9 cellular contexts compared by ENCODE assay signal in genomic region chr2:237726401-237726830, GRCh38.
DNase-seq lines count a peak whose midpoint lies in the region; ATAC-seq and TF ChIP-seq lines count a peak whose summit lies in the region.
"Had no signal": no experiment of that assay in that cellular context is flagged by ENCODE, and none has a peak within 500 bp of the region (broad histone marks: within the 10 kb centered on the region; RNA-seq: fewer than 3 reads in every experiment).

No MANE protein-coding gene starts in this region.

- TF ChIP-seq CTCF in natural killer cell (IDR thresholded peaks at IDR 0.05) = no peak

- H3K27me3 ChIP-seq in CD4-positive, alpha-beta memory T cell (ENCODE audit: insufficient read depth, low read length) = no peaks in the 10 kb centered on the region
- no peaks in the 10 kb centered on the region for H3K27me3 ChIP-seq in neuronal stem cell (ENCODE audit: control insufficient read depth in 3 of 3, insufficient read depth in 3 of 3, low read depth in 1 of 3, low read length in 3 of 3)

- no peaks in the 10 kb centered on the region for H3K36me3 Mint-ChIP-seq in natural killer cell
- peaks cover 11 to 59% of the 10 kb centered on the region in 2 donors for H3K36me3 Mint-ChIP-seq in CD4-positive, alpha-beta memory T cell

- H3K23ac ChIP-seq in neuronal stem cell (ENCODE audit: low read depth, low read length, poor library complexity) = no peak overlapping the region

- H3K4me1 ChIP-seq in CD4-positive, alpha-beta memory T cell (ENCODE audit: insufficient read depth, low read length) = peaks cover 57% of the 10 kb centered on the region
- peaks cover 3 to 4% of the 10 kb centered on the region in 2 donors for H3K4me1 ChIP-seq in neuronal stem cell (ENCODE audit: control insufficient read depth in 2 of 2, insufficient read depth in 1 of 2, low read depth in 1 of 2, low read length in 2 of 2)

- peaks cover 7% of the 10 kb centered on the region for H3K36me3 ChIP-seq in CD4-positive, alpha-beta memory T cell (ENCODE audit: insufficient read depth, low read length)
- peaks cover 0 to 5% of the 10 kb centered on the region in 2 donors for H3K36me3 ChIP-seq in neuronal stem cell (replicated peaks in 1 of 2; ENCODE audit: control insufficient read depth in 2 of 2, insufficient read depth in 2 of 2, low read length in 2 of 2)

- no peak overlapping the region for H2BK5ac ChIP-seq in neuronal stem cell (ENCODE audit: low read length)

- CTCF ChIA-PET in CD4-positive, alpha-beta memory T cell (lab: Charles Lee; ENCODE audit: partially characterized antibody) = interaction anchor here (11.9 to 13.6 kb wide), 2 partner anchors 19 to 54 kb away, joined by 97 to 135 read pairs; no protein-coding TSS in a partner anchor

- no peak overlapping the region for H4K8ac ChIP-seq in neuronal stem cell (ENCODE audit: low read depth, low read length)

- no peak overlapping the region for H2AK5ac ChIP-seq in neuronal stem cell (ENCODE audit: low read depth, low read length)

- peak; percentile 99 for DNase-seq in DMS153 (lab: John Stamatoyannopoulos, UW)
- peak; percentile 95 for DNase-seq in NCI-H345 treated with DMSO at 0.1 percent for 48 hours (lab: John Stamatoyannopoulos, UW; ENCODE audit: unreplicated experiment)
- no peak for DNase-seq in epithelial cell of prostate (ENCODE audit: low read depth, low spot score)
- no peak for DNase-seq in natural killer cell
- no peak for DNase-seq in CD4-positive, alpha-beta memory T cell
- no peak for DNase-seq in activated CD4-positive, alpha-beta T cell treated with anti-CD3 and anti-CD28 coated beads for 4 hours
- DNase-seq in neuronal stem cell (ENCODE audit: low spot score) = no peak

- no peak overlapping the region for H3K14ac ChIP-seq in neuronal stem cell (ENCODE audit: low read length)

- no peaks in the 10 kb centered on the region for H3K9me3 Mint-ChIP-seq in natural killer cell
- H3K9me3 Mint-ChIP-seq in CD4-positive, alpha-beta memory T cell = no peaks in the 10 kb centered on the region
- H3K9me3 Mint-ChIP-seq: neural crest cell had no signal

- no peak overlapping the region for H3K4me3 ChIP-seq in CD4-positive, alpha-beta memory T cell (ENCODE audit: low read length in 2 of 2)
- no peak overlapping the region for H3K4me3 ChIP-seq in neuronal stem cell (ENCODE audit: low read length in 2 of 2)

- H3K4me1 Mint-ChIP-seq in natural killer cell = peaks cover 64 to 66% of the 10 kb centered on the region in 2 donors
- H3K4me1 Mint-ChIP-seq in CD4-positive, alpha-beta memory T cell = peaks cover 55 to 94% (median 72%) of the 10 kb centered on the region in 4 donors

- H2AFZ ChIP-seq in neuronal stem cell (ENCODE audit: low read length) = no peak overlapping the region

- H3K27me3 Mint-ChIP-seq in natural killer cell (ENCODE audit: low read depth in 2 of 2) = no peaks in the 10 kb centered on the region
- H3K27me3 Mint-ChIP-seq in CD4-positive, alpha-beta memory T cell = no peaks in the 10 kb centered on the region

- no peak overlapping the region for H2BK120ac ChIP-seq in neuronal stem cell (ENCODE audit: low read depth, low read length)

- no peaks in the 10 kb centered on the region for H3K9me3 ChIP-seq in CD4-positive, alpha-beta memory T cell (ENCODE audit: control insufficient read depth in 1 of 2, low read length in 2 of 2)
- no peaks in the 10 kb centered on the region for H3K9me3 ChIP-seq in neuronal stem cell (replicated peaks in 1 of 2; ENCODE audit: control insufficient read depth in 2 of 2, insufficient read depth in 1 of 2, low read depth in 1 of 2, low read length in 2 of 2)

- H3K4me3 Mint-ChIP-seq in natural killer cell = no peak overlapping the region
- H3K4me3 Mint-ChIP-seq in CD4-positive, alpha-beta memory T cell = peak overlapping the region in 1 of 8 donors; percentile 15
- H3K4me3 Mint-ChIP-seq: neural crest cell had no signal

- intact Hi-C loops in natural killer cell (cut with micrococcal nuclease) = no loop called here
- intact Hi-C loops in CD4-positive, alpha-beta memory T cell (cut with micrococcal nuclease) = no loop called here

- POLR2A ChIA-PET in CD4-positive, alpha-beta memory T cell (lab: Charles Lee; ENCODE audit: partially characterized antibody) = no interaction called here

- H2BK12ac ChIP-seq in neuronal stem cell (ENCODE audit: low read length) = no peak overlapping the region

- no peak overlapping the region for H3K18ac ChIP-seq in neuronal stem cell (ENCODE audit: low read length)

- no peak overlapping the region for H4K91ac ChIP-seq in neuronal stem cell (ENCODE audit: low read depth, low read length, poor library complexity)

- H3K27ac ChIP-seq in epithelial cell of prostate (peak overlapping the region; percentile 63), neuronal stem cell (replicated peaks; ENCODE audit: low read length) (no peak overlapping the region)
- H3K27ac ChIP-seq in CD4-positive, alpha-beta memory T cell (ENCODE audit: low read depth, low read length) = no peak overlapping the region

- no peak overlapping the region for H2BK15ac ChIP-seq in neuronal stem cell (ENCODE audit: low read length)

- H3K27ac Mint-ChIP-seq in natural killer cell = peak overlapping the region; percentile 36 to 74
- peak overlapping the region in 3 of 7 donors; percentile 3 to 63 (median 42) for H3K27ac Mint-ChIP-seq in CD4-positive, alpha-beta memory T cell

- WGBS in neuronal stem cell (ENCODE audit: extremely low coverage in 2 of 2, insufficient read length in 2 of 2, insufficient replicate concordance in 1 of 2), 2 donors = no CpG with 5 or more reads among the region's 7 CpGs

- peaks cover 2% of the 10 kb centered on the region for H3K79me1 ChIP-seq in neuronal stem cell (ENCODE audit: low read depth, low read length)

- H3K9ac ChIP-seq in neuronal stem cell (ENCODE audit: low read depth, low read length, poor library complexity) = no peak overlapping the region

- no peak overlapping the region for H3K4ac ChIP-seq in neuronal stem cell (ENCODE audit: low read length)

- no peak overlapping the region for H3K4me2 ChIP-seq in neuronal stem cell (ENCODE audit: insufficient read depth, low read length, poor library complexity, severe bottlenecking)

- ATAC-seq in natural killer cell = no peak
- ATAC-seq in HG02642 (IDR thresholded peaks at IDR 0.05; ENCODE audit: poor library complexity, unreplicated experiment) = no peak

Comparison
In these comparisons a context has a peak if more than half of its experiments do, and no peak if none do; other contexts are left out.
1. DNase-seq: peak in DMS153 (single experiment) and NCI-H345 treated with DMSO at 0.1 percent for 48 hours (single experiment); none in epithelial cell of prostate (single experiment), natural killer cell (single experiment), CD4-positive, alpha-beta memory T cell (0 of 5), activated CD4-positive, alpha-beta T cell treated with anti-CD3 and anti-CD28 coated beads for 4 hours (0 of 2) and neuronal stem cell (single experiment).